In the genomic region with DNA sequence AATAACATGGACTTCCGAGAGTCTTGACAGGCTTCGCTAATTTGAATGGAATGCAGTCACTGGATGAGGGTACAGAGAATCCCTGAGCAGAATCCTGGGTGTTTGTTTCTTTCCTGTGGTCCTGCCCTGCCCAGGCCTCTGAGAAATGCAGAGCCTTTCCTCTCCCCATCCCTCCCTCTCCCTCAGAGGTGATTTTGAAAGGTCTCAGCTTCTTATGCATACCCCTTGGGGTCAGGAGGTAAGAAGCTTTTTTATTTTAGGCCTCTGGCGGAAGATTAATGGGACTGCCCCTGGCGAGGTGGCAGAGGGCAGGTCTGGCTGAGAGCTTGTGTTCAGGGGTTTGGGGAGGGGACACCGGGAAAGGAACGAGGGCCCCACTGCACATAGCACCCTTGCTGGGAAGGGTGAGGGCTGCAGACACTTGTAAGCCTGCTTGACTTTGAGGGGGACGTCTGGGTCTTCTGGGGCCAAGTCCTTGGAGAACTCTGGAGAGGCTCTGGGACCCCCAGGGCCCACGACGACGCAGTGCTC, we compare ENCODE assay signal across 10 cellular contexts.
DNase-seq lines count a peak whose midpoint lies in the region; ATAC-seq and TF ChIP-seq lines count a peak whose summit lies in the region.
"Had no signal": no experiment of that assay in that cellular context is flagged by ENCODE, and none has a peak within 500 bp of the region (broad histone marks: within the 10 kb centered on the region; RNA-seq: fewer than 3 reads in every experiment).

No MANE protein-coding gene starts in this region.

- H3K9me3 Mint-ChIP-seq in osteocyte (ENCODE audit: unreplicated experiment): no peaks in the 10 kb centered on the region
- H3K9me3 Mint-ChIP-seq in activated naive CD4-positive, alpha-beta T cell treated with anti-CD3 and anti-CD28 coated beads, Interleukin-2, amount 10 ng/mL, durations not matched to agents 7 days and 5 days: no peaks in the 10 kb centered on the region

- no peaks in the 10 kb centered on the region for H3K36me3 ChIP-seq in heart right ventricle

- H3K27me3 Mint-ChIP-seq in osteocyte (ENCODE audit: unreplicated experiment): no peaks in the 10 kb centered on the region
- peaks cover 48% of the 10 kb centered on the region for H3K27me3 Mint-ChIP-seq in activated naive CD4-positive, alpha-beta T cell treated with anti-CD3 and anti-CD28 coated beads, Interleukin-2, amount 10 ng/mL, durations not matched to agents 7 days and 5 days

- H3K27me3 ChIP-seq in heart right ventricle: no peaks in the 10 kb centered on the region

- peak overlapping the region; percentile 76 for H3K27ac Mint-ChIP-seq in osteocyte (ENCODE audit: unreplicated experiment)
- no peak overlapping the region for H3K27ac Mint-ChIP-seq in activated naive CD4-positive, alpha-beta T cell treated with anti-CD3 and anti-CD28 coated beads, Interleukin-2, amount 10 ng/mL, durations not matched to agents 7 days and 5 days
- H3K27ac Mint-ChIP-seq: dendritic cell treated with granulocyte-macrophage colony-stimulating factor and Interleukin-4, amounts not matched to agents 40 ng/mL and 50 ng/mL, for 4 days had no signal

- 78 to 83% methylated on average over 10 of the region's 10 CpGs for WGBS in heart right ventricle, 2 donors

- H3K4me1 ChIP-seq in heart right ventricle: peaks cover 0 to 58% (median 12%) of the 10 kb centered on the region in 9 donors

- H3K36me3 Mint-ChIP-seq in osteocyte (ENCODE audit: unreplicated experiment): no peaks in the 10 kb centered on the region
- H3K36me3 Mint-ChIP-seq in activated naive CD4-positive, alpha-beta T cell treated with anti-CD3 and anti-CD28 coated beads, Interleukin-2, amount 10 ng/mL, durations not matched to agents 7 days and 5 days: no peaks in the 10 kb centered on the region

- H3K4me1 Mint-ChIP-seq in osteocyte (ENCODE audit: unreplicated experiment): peaks cover 72% of the 10 kb centered on the region
- H3K4me1 Mint-ChIP-seq in activated naive CD4-positive, alpha-beta T cell treated with anti-CD3 and anti-CD28 coated beads, Interleukin-2, amount 10 ng/mL, durations not matched to agents 7 days and 5 days: peaks cover 6% of the 10 kb centered on the region

- no peak for TF ChIP-seq CTCF in heart right ventricle (IDR thresholded peaks at IDR 0.05)
- no peak for TF ChIP-seq CTCF in fibroblast of villous mesenchyme (IDR thresholded peaks at IDR 0.05; ENCODE audit: insufficient read depth, low read depth, low read length)
- TF ChIP-seq CTCF in osteocyte (IDR thresholded peaks at IDR 0.05): no peak

- CTCF ChIA-PET in activated naive CD4-positive, alpha-beta T cell treated with anti-CD3 and anti-CD28 coated beads, Interleukin-2, amount 10 ng/mL, durations not matched to agents 7 days and 5 days (lab: Charles Lee): no interaction called here

- DNase-seq in heart right ventricle (no peak), left cardiac atrium (no peak), fibroblast of villous mesenchyme (ENCODE audit: low read depth) (peak; percentile 36), osteocyte (ENCODE audit: extremely low spot score, unreplicated experiment) (no peak), NAMALWA (ENCODE audit: low spot score) (no peak), activated T-cell treated with anti-CD3 and anti-CD28 coated beads for 4 hours (no peak)
- no peak for DNase-seq in activated naive CD4-positive, alpha-beta T cell treated with anti-CD3 and anti-CD28 coated beads, Interleukin-2, amount 10 ng/mL, durations not matched to agents 7 days and 5 days
- DNase-seq: SIG-M5 had no signal

- H3K27ac ChIP-seq in heart right ventricle: peak overlapping the region in 8 of 10 donors; percentile 18 to 80 (median 60)

- no peak overlapping the region for H3K4me3 ChIP-seq in heart right ventricle
- H3K4me3 ChIP-seq in fibroblast of villous mesenchyme (ENCODE audit: low read depth, low read length): no peak overlapping the region

- intact Hi-C loops in heart right ventricle (cut with DNase I): no loop called here
- intact Hi-C loops in left cardiac atrium (cut with DNase I): no loop called here

- H3K4me3 Mint-ChIP-seq in osteocyte (ENCODE audit: unreplicated experiment): no peak overlapping the region
- no peak overlapping the region for H3K4me3 Mint-ChIP-seq in activated naive CD4-positive, alpha-beta T cell treated with anti-CD3 and anti-CD28 coated beads, Interleukin-2, amount 10 ng/mL, durations not matched to agents 7 days and 5 days
- H3K4me3 Mint-ChIP-seq: dendritic cell treated with granulocyte-macrophage colony-stimulating factor and Interleukin-4, amounts not matched to agents 40 ng/mL and 50 ng/mL, for 4 days had no signal

- H3K9me3 ChIP-seq in heart right ventricle: no peaks in the 10 kb centered on the region

- ATAC-seq in heart right ventricle (no peak), left cardiac atrium (no peak), HG03432 (IDR thresholded peaks at IDR 0.05; ENCODE audit: unreplicated experiment) (no peak)
